ENCODE assay signal across 8 cellular contexts in the genomic region with DNA sequence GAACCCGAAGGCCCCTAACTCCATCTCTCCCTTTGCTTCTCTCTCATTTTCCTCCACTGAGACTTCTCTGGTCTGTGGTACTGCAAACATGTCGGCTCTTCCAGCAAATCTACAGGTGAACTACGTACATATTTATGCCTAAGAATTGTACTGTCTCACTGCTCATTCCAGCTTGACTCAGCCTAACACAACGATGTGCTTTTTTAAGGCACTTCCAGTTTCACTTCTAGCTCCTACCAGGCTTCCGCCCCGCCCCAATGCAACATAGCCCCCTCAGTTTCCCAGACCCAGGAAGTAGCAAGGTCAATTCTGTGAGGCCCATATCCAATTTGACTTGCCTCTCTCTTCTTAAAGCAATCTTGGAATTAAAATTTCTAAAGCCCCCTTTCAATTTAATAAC.
DNase-seq lines count a peak whose midpoint lies in the region; ATAC-seq and TF ChIP-seq lines count a peak whose summit lies in the region.

No MANE protein-coding gene starts in this region.

- ATAC-seq in GM18909 (IDR thresholded peaks at IDR 0.05; ENCODE audit: poor library complexity, unreplicated experiment) (peak; percentile 95), HG03108 (IDR thresholded peaks at IDR 0.05; ENCODE audit: unreplicated experiment) (peak; percentile 91), left lung (peak; percentile 97)

- DNase-seq in T-helper 2 cell (peak; percentile 24 to 88 (median 44)), brain microvascular endothelial cell (peak; percentile 61), left lung (peak in 1 of 2 donors; percentile 41), DMS79 (lab: John Stamatoyannopoulos, UW) (no peak), posterior cingulate gyrus (no peak)
- DNase-seq in stimulated activated CD8-positive, alpha-beta memory T cell treated with anti-CD3 and anti-CD28 coated beads, Interleukin-15, amount 100 ng/mL, for 48 hours (ENCODE audit: low read depth in 2 of 2), result peak; percentile 47 to 55

- H3K36me3 ChIP-seq in brain microvascular endothelial cell (replicated peaks) (no peaks in the 10 kb centered on the region), left lung (no peaks in the 10 kb centered on the region)

- H3K27me3 ChIP-seq in brain microvascular endothelial cell (replicated peaks) (no peaks in the 10 kb centered on the region), left lung (no peaks in the 10 kb centered on the region)

- TF ChIP-seq CTCF in brain microvascular endothelial cell (IDR thresholded peaks at IDR 0.05; ENCODE audit: low read depth, low read length, missing control alignments), result no peak
- TF ChIP-seq CTCF in left lung (IDR thresholded peaks at IDR 0.05), result no peak

- intact Hi-C loops in left lung (cut with DNase I) (no loop called here), posterior cingulate gyrus (cut with DNase I) (no loop called here)

- in situ Hi-C loops in brain microvascular endothelial cell (cut with HindIII; ENCODE audit: low pct_ligation_motif_present, low sequenced_read_pairs), result no loop called here

- H3K27ac ChIP-seq in brain microvascular endothelial cell (peak overlapping the region; percentile 74), left lung (peak overlapping the region; percentile 82 to 84)

- peaks cover 5 to 27% of the 10 kb centered on the region in 2 donors for H3K4me1 ChIP-seq in left lung

- H3K9me3 ChIP-seq in left lung, result no peaks in the 10 kb centered on the region

- peak overlapping the region; percentile 29 for H3K4me3 ChIP-seq in brain microvascular endothelial cell (ENCODE audit: low read depth, low read length)
- peak overlapping the region; percentile 4 to 28 for H3K4me3 ChIP-seq in left lung

Comparison
In these comparisons a context has a peak if more than half of its experiments do, and no peak if none do; other contexts are left out.
1. DNase-seq: peak in T-helper 2 cell (5 of 5), brain microvascular endothelial cell (single experiment) and stimulated activated CD8-positive, alpha-beta memory T cell treated with anti-CD3 and anti-CD28 coated beads, Interleukin-15, amount 100 ng/mL, for 48 hours (2 of 2); none in DMS79 (single experiment) and posterior cingulate gyrus (0 of 10).
2. Peak in every context shown above with its lines, with median percentiles within 50 percentile points of each other: ATAC-seq.